In genomic region chr16:81465375-81465943, GRCh38 we compare ENCODE assay signal across 1 cellular context.
TF ChIP-seq lines count a peak whose summit lies in the region.

No MANE protein-coding gene starts in this region.

TF ChIP-seq in HepG2, 621 proteins besides CTCF, POLR2A, EP300 and RAD21 (continued from another document and continues in another):
- TF ChIP-seq ZBTB46 (CRISPR knock-in tag; IDR thresholded peaks at IDR 0.05; ENCODE audit: borderline replicate concordance) (no peak), PAXIP1 (CRISPR knock-in tag; conservative IDR thresholded peaks at IDR 0.05) (peak; percentile 75), ARID5B (CRISPR knock-in tag; IDR thresholded peaks at IDR 0.05) (peak; percentile 58), NR2F1 (CRISPR knock-in tag; IDR thresholded peaks at IDR 0.05) (no peak; a peak in 1 of 4 replicates), ZNF709 (CRISPR knock-in tag; IDR thresholded peaks at IDR 0.05) (no peak), HDAC6 (IDR thresholded peaks at IDR 0.05; ENCODE audit: low read depth, low read length) (no peak), TEAD2 (CRISPR knock-in tag; IDR thresholded peaks at IDR 0.05) (no peak), ZNF367 (CRISPR knock-in tag; IDR thresholded peaks at IDR 0.05; ENCODE audit: borderline replicate concordance) (no peak), TFDP2 (CRISPR knock-in tag; IDR thresholded peaks at IDR 0.05) (no peak), ZNF772 (CRISPR knock-in tag; IDR thresholded peaks at IDR 0.05) (no peak), ZNF253 (CRISPR knock-in tag; IDR thresholded peaks at IDR 0.05; ENCODE audit: borderline replicate concordance) (no peak), ZNF260 (CRISPR knock-in tag; IDR thresholded peaks at IDR 0.05; ENCODE audit: borderline replicate concordance, low read depth) (0 out of 2 replicates have a peak, but pooled peaks have one; percentile 67), U2AF2 (IDR thresholded peaks at IDR 0.05; ENCODE audit: low read depth, low read length) (no peak), ZNF329 (CRISPR knock-in tag; IDR thresholded peaks at IDR 0.05; ENCODE audit: low read depth) (no peak), MTERF4 (CRISPR knock-in tag; IDR thresholded peaks at IDR 0.05) (no peak), LBX2 (CRISPR knock-in tag; IDR thresholded peaks at IDR 0.05; ENCODE audit: borderline replicate concordance) (no peak), CREBL2 (CRISPR knock-in tag; IDR thresholded peaks at IDR 0.05; ENCODE audit: borderline replicate concordance) (no peak), FOXA3 (CRISPR knock-in tag; IDR thresholded peaks at IDR 0.05) (peak; percentile 16; the same call in 1 of the 2 replicates), CCAR2 (optimal IDR thresholded peaks at IDR 0.05; ENCODE audit: low read depth, low read length) (no peak), ZBTB21 (CRISPR knock-in tag; IDR thresholded peaks at IDR 0.05) (no peak), ZNF710 (CRISPR knock-in tag; IDR thresholded peaks at IDR 0.05; ENCODE audit: borderline replicate concordance) (no peak), ELF3 (CRISPR knock-in tag; IDR thresholded peaks at IDR 0.05) (0 out of 2 replicates have a peak, but pooled peaks have one; percentile 25), TFAP4 (IDR thresholded peaks at IDR 0.05; ENCODE audit: borderline replicate concordance, low read depth) (peak; percentile 45; the same call in 1 of the 2 replicates), GTF2F1 (IDR thresholded peaks at IDR 0.05; ENCODE audit: low read length) (no peak), ZNF468 (CRISPR knock-in tag; IDR thresholded peaks at IDR 0.05) (no peak), GABPA (IDR thresholded peaks at IDR 0.05; ENCODE audit: low read depth, low read length) (no peak), GABPA (CRISPR knock-in tag; IDR thresholded peaks at IDR 0.05; ENCODE audit: low read depth) (no peak), ZUFSP (CRISPR knock-in tag; IDR thresholded peaks at IDR 0.05; ENCODE audit: borderline replicate concordance) (no peak), KAT2B (IDR thresholded peaks at IDR 0.05; ENCODE audit: borderline replicate concordance, low read depth, low read length) (peak; percentile 42; the same call in 1 of the 2 replicates), HMG20B (CRISPR knock-in tag; conservative IDR thresholded peaks at IDR 0.05) (no peak), RFX3 (CRISPR knock-in tag; IDR thresholded peaks at IDR 0.05) (no peak), CENPX (CRISPR knock-in tag; IDR thresholded peaks at IDR 0.05) (no peak), PRPF4 (IDR thresholded peaks at IDR 0.05; ENCODE audit: low read depth, low read length, poor library complexity, severe bottlenecking) (no peak), FOSL1 (CRISPR knock-in tag; IDR thresholded peaks at IDR 0.05; ENCODE audit: borderline replicate concordance) (no peak), FOXP4 (CRISPR knock-in tag; IDR thresholded peaks at IDR 0.05) (no peak; the same call in 1 of the 2 replicates), MTA3 (CRISPR knock-in tag; IDR thresholded peaks at IDR 0.05) (no peak), MLLT10 (CRISPR knock-in tag; IDR thresholded peaks at IDR 0.05) (no peak)
